10 cellular contexts compared by ENCODE assay signal in genomic region chr4:67909910-67910905, GRCh38. TPM values are rescaled to one million over a fixed set of nuclear protein-coding genes. Genes with fewer than 3 reads are reported as not detected.
DNase-seq lines count a peak whose midpoint lies in the region; ATAC-seq and TF ChIP-seq lines count a peak whose summit lies in the region.
"Had no signal": no experiment of that assay in that cellular context is flagged by ENCODE, and none has a peak within 500 bp of the region (broad histone marks: within the 10 kb centered on the region; RNA-seq: fewer than 3 reads in every experiment).

No MANE protein-coding gene starts in this region.

- POLR2A ChIA-PET in activated CD8-positive, alpha-beta T cell treated with anti-CD3 and anti-CD28 coated beads for 36 hours (lab: Charles Lee): no interaction called here
- POLR2A ChIA-PET in activated CD8-positive, alpha-beta T cell treated with anti-CD3 and anti-CD28 coated beads, Interleukin-2, amount 10 ng/mL, durations not matched to agents 7 days and 5 days (lab: Charles Lee): no interaction called here

- H3K27ac ChIP-seq in OCI-LY3 (ENCODE audit: low read length) (no peak overlapping the region), esophagus squamous epithelium (no peak overlapping the region), transverse colon (no peak overlapping the region)

- TF ChIP-seq POLR2A in esophagus squamous epithelium (IDR thresholded peaks at IDR 0.05) (no peak), transverse colon (IDR thresholded peaks at IDR 0.05) (no peak), lower leg skin (IDR thresholded peaks at IDR 0.05) (no peak)

- H3K9ac ChIP-seq in OCI-LY3 (ENCODE audit: low read length): no peak overlapping the region

- TF ChIP-seq CTCF in activated CD8-positive, alpha-beta T cell treated with anti-CD3 and anti-CD28 coated beads for 36 hours (IDR thresholded peaks at IDR 0.05): peak; percentile 88
- TF ChIP-seq CTCF in OCI-LY3 (IDR thresholded peaks at IDR 0.05; ENCODE audit: low read depth, low read length) (peak; percentile 67), esophagus squamous epithelium (IDR thresholded peaks at IDR 0.05) (peak; percentile 30 to 76 (median 68)), transverse colon (IDR thresholded peaks at IDR 0.05) (peak; percentile 29 to 67 (median 50)), lower leg skin (IDR thresholded peaks at IDR 0.05) (no peak)

- intact Hi-C loops in activated CD8-positive, alpha-beta T cell treated with anti-CD3 and anti-CD28 coated beads for 36 hours (cut with micrococcal nuclease): loop anchor here (2.0 kb wide), 1 partner anchor 361 kb away; no protein-coding TSS in a partner anchor
- intact Hi-C loops in esophagus squamous epithelium (cut with DNase I): no loop called here
- intact Hi-C loops in transverse colon (cut with DNase I; ENCODE audit: low total_unique reads): no loop called here
- intact Hi-C loops in lower leg skin (cut with DNase I; ENCODE audit: low total_unique reads): no loop called here

- no peak overlapping the region for H3K4me3 Mint-ChIP-seq in activated CD8-positive, alpha-beta T cell treated with anti-CD3 and anti-CD28 coated beads for 36 hours
- H3K4me3 Mint-ChIP-seq in activated CD8-positive, alpha-beta T cell treated with anti-CD3 and anti-CD28 coated beads, Interleukin-2, amount 10 ng/mL, durations not matched to agents 7 days and 5 days: no peak overlapping the region
- H3K4me3 Mint-ChIP-seq: central memory CD8-positive, alpha-beta T cell had no signal

- H4K20me1 ChIP-seq in OCI-LY3 (ENCODE audit: insufficient read depth, low read length): no peaks in the 10 kb centered on the region

- no peaks in the 10 kb centered on the region for H3K4me1 Mint-ChIP-seq in activated CD8-positive, alpha-beta T cell treated with anti-CD3 and anti-CD28 coated beads for 36 hours (ENCODE audit: low read depth)
- H3K4me1 Mint-ChIP-seq in activated CD8-positive, alpha-beta T cell treated with anti-CD3 and anti-CD28 coated beads, Interleukin-2, amount 10 ng/mL, durations not matched to agents 7 days and 5 days (ENCODE audit: low read depth): no peaks in the 10 kb centered on the region
- H3K4me1 Mint-ChIP-seq: central memory CD8-positive, alpha-beta T cell had no signal

- H3K79me2 ChIP-seq in OCI-LY3 (ENCODE audit: low read length): no peaks in the 10 kb centered on the region

- H3K4me1 ChIP-seq in OCI-LY3 (ENCODE audit: low read length): peaks cover 9% of the 10 kb centered on the region; the same call in 1 of the 2 replicates
- peaks cover 0 to 15% (median 0%) of the 10 kb centered on the region in 3 donors for H3K4me1 ChIP-seq in esophagus squamous epithelium
- no peaks in the 10 kb centered on the region for H3K4me1 ChIP-seq in transverse colon

- no peak for DNase-seq in activated CD8-positive, alpha-beta T cell treated with anti-CD3 and anti-CD28 coated beads for 36 hours
- DNase-seq in activated CD8-positive, alpha-beta T cell treated with anti-CD3 and anti-CD28 coated beads, Interleukin-2, amount 10 ng/mL, durations not matched to agents 7 days and 5 days: no peak
- DNase-seq in esophagus squamous epithelium (lab: John Stamatoyannopoulos, UW): no peak
- DNase-seq in transverse colon: no peak
- DNase-seq in lower leg skin (ENCODE audit: low spot score in 2 of 2): no peak
- no peak for DNase-seq in NCI-H774 (lab: John Stamatoyannopoulos, UW)

- no peak overlapping the region for H2AFZ ChIP-seq in OCI-LY3 (ENCODE audit: low read depth, low read length)

- peaks cover 3% of the 10 kb centered on the region for H3K27me3 Mint-ChIP-seq in activated CD8-positive, alpha-beta T cell treated with anti-CD3 and anti-CD28 coated beads for 36 hours
- H3K27me3 Mint-ChIP-seq in activated CD8-positive, alpha-beta T cell treated with anti-CD3 and anti-CD28 coated beads, Interleukin-2, amount 10 ng/mL, durations not matched to agents 7 days and 5 days (ENCODE audit: low read depth): peaks cover 12% of the 10 kb centered on the region

- ATAC-seq in activated CD8-positive, alpha-beta T cell treated with anti-CD3 and anti-CD28 coated beads for 36 hours: no peak
- no peak for ATAC-seq in activated CD8-positive, alpha-beta T cell treated with anti-CD3 and anti-CD28 coated beads, Interleukin-2, amount 10 ng/mL, durations not matched to agents 7 days and 5 days
- ATAC-seq in HG02678 (IDR thresholded peaks at IDR 0.05; ENCODE audit: unreplicated experiment): no peak

- no peaks in the 10 kb centered on the region for H3K9me3 ChIP-seq in OCI-LY3 (ENCODE audit: insufficient read depth, low read length)
- H3K9me3 ChIP-seq in esophagus squamous epithelium: no peaks in the 10 kb centered on the region
- no peaks in the 10 kb centered on the region for H3K9me3 ChIP-seq in transverse colon

- no peaks in the 10 kb centered on the region for H3K36me3 ChIP-seq in OCI-LY3 (replicated peaks; ENCODE audit: low read depth, low read length)
- H3K36me3 ChIP-seq in esophagus squamous epithelium: peaks cover 0 to under 1% (median 0%) of the 10 kb centered on the region in 3 donors
- no peaks in the 10 kb centered on the region for H3K36me3 ChIP-seq in transverse colon

- H3K4me2 ChIP-seq in OCI-LY3 (ENCODE audit: low read length): peak overlapping the region; percentile 31

- no peak for TF ChIP-seq EP300 in transverse colon (IDR thresholded peaks at IDR 0.05; ENCODE audit: low read depth)

- WGBS in esophagus squamous epithelium, 2 donors: 26 to 34% methylated on average over 7 of the region's 7 CpGs
- WGBS in transverse colon (ENCODE audit: low coverage in 1 of 2), 2 donors: 36 to 41% methylated on average over 7 of the region's 7 CpGs
- 20 to 28% methylated on average over 7 of the region's 7 CpGs for WGBS in lower leg skin, 2 donors

- H3K27ac Mint-ChIP-seq in activated CD8-positive, alpha-beta T cell treated with anti-CD3 and anti-CD28 coated beads for 36 hours: no peak overlapping the region
- no peak overlapping the region for H3K27ac Mint-ChIP-seq in activated CD8-positive, alpha-beta T cell treated with anti-CD3 and anti-CD28 coated beads, Interleukin-2, amount 10 ng/mL, durations not matched to agents 7 days and 5 days

- peaks cover 3% of the 10 kb centered on the region for H3K9me3 Mint-ChIP-seq in activated CD8-positive, alpha-beta T cell treated with anti-CD3 and anti-CD28 coated beads for 36 hours
- no peaks in the 10 kb centered on the region for H3K9me3 Mint-ChIP-seq in activated CD8-positive, alpha-beta T cell treated with anti-CD3 and anti-CD28 coated beads, Interleukin-2, amount 10 ng/mL, durations not matched to agents 7 days and 5 days (ENCODE audit: insufficient read depth)
- H3K9me3 Mint-ChIP-seq: central memory CD8-positive, alpha-beta T cell had no signal

- CTCF ChIA-PET in activated CD8-positive, alpha-beta T cell treated with anti-CD3 and anti-CD28 coated beads for 36 hours (lab: Charles Lee): interaction anchor here (0.8 to 1.8 kb wide), 15 partner anchors 9 to 364 kb away, joined by 3 to 8 read pairs (median 4); no protein-coding TSS in a partner anchor
- CTCF ChIA-PET in activated CD8-positive, alpha-beta T cell treated with anti-CD3 and anti-CD28 coated beads, Interleukin-2, amount 10 ng/mL, durations not matched to agents 7 days and 5 days (lab: Charles Lee): interaction anchor here (0.8 to 3.6 kb wide), 9 partner anchors 9 to 360 kb away, joined by 3 to 20 read pairs (median 4); no protein-coding TSS in a partner anchor

- 0 out of 2 replicates have a peak overlapping the region, but pooled peaks have one; percentile 5 for H3K4me3 ChIP-seq in OCI-LY3 (ENCODE audit: low read length)
- H3K4me3 ChIP-seq in esophagus squamous epithelium: no peak overlapping the region
- no peak overlapping the region for H3K4me3 ChIP-seq in transverse colon
- H3K4me3 ChIP-seq in lower leg skin (ENCODE audit: low read depth, poor library complexity, severe bottlenecking): no peak overlapping the region

- in situ Hi-C loops in transverse colon (cut with MboI; ENCODE audit: low pct_ligation_motif_present in 1 of 4, low pct_unique_long_range_greater_than_20kb in 1 of 4, low sequenced_read_pairs in 3 of 4): loop anchor here in 1 of 4 donors (25.0 kb wide), 1 partner anchor 348 kb away; the partner anchor contains the start of gene STAP1

- H3K27me3 ChIP-seq in OCI-LY3 (ENCODE audit: low read depth, low read length) (no peaks in the 10 kb centered on the region), esophagus squamous epithelium (no peaks in the 10 kb centered on the region), transverse colon (no peaks in the 10 kb centered on the region)

- no peaks in the 10 kb centered on the region for H3K36me3 Mint-ChIP-seq in activated CD8-positive, alpha-beta T cell treated with anti-CD3 and anti-CD28 coated beads for 36 hours (ENCODE audit: low read depth)
- H3K36me3 Mint-ChIP-seq in activated CD8-positive, alpha-beta T cell treated with anti-CD3 and anti-CD28 coated beads, Interleukin-2, amount 10 ng/mL, durations not matched to agents 7 days and 5 days (ENCODE audit: low read depth): no peaks in the 10 kb centered on the region

RNA-seq across cellular contexts. Expression of gene TMPRSS11D, which starts 26.4 kb away (rescaled TPM):
- total RNA-seq in activated CD8-positive, alpha-beta T cell treated with anti-CD3 and anti-CD28 coated beads for 36 hours: not detected
- total RNA-seq in activated CD8-positive, alpha-beta T cell treated with anti-CD3 and anti-CD28 coated beads, Interleukin-2, amount 10 ng/mL, durations not matched to agents 7 days and 5 days: not detected
- 100 to 1,000 TPM in 3 of 4 donors, 10 to 100 TPM in 1; 45.0 to 208 (median 163) TPM for total RNA-seq in esophagus squamous epithelium
- total RNA-seq in transverse colon: 1 to 10 TPM in 1 of 4 donors, not detected in 3; 3.4 TPM
- under 1 TPM in 2 of 4 donors, not detected in 2; 0.13 to 0.30 TPM for total RNA-seq in lower leg skin
- total RNA-seq: Daoy had no signal

RNA-seq across cellular contexts. Expression of gene TMPRSS11A, which starts 53.1 kb away (rescaled TPM):
- total RNA-seq in activated CD8-positive, alpha-beta T cell treated with anti-CD3 and anti-CD28 coated beads for 36 hours: not detected
- total RNA-seq in activated CD8-positive, alpha-beta T cell treated with anti-CD3 and anti-CD28 coated beads, Interleukin-2, amount 10 ng/mL, durations not matched to agents 7 days and 5 days: not detected
- 100 to 1,000 TPM in 2 of 4 donors, 10 to 100 TPM in 2; 36.6 to 153 (median 93.2) TPM for total RNA-seq in esophagus squamous epithelium
- not detected for total RNA-seq in transverse colon
- not detected for total RNA-seq in lower leg skin
- total RNA-seq: Daoy had no signal

Comparison
In these comparisons a context has a peak if more than half of its experiments do, and no peak if none do; other contexts are left out.
1. CTCF ChIP-seq: peak in activated CD8-positive, alpha-beta T cell treated with anti-CD3 and anti-CD28 coated beads for 36 hours (single experiment), OCI-LY3 (single experiment), esophagus squamous epithelium (6 of 6) and transverse colon (5 of 5); none in lower leg skin (0 of 3).
2. RNA of gene TMPRSS11D, which starts 26.4 kb away (total RNA-seq): 45.0 to 208 TPM in esophagus squamous epithelium; 0.13 to 0.30 TPM in lower leg skin, not detected in activated CD8-positive, alpha-beta T cell treated with anti-CD3 and anti-CD28 coated beads for 36 hours, not detected in activated CD8-positive, alpha-beta T cell treated with anti-CD3 and anti-CD28 coated beads, Interleukin-2, amount 10 ng/mL, durations not matched to agents 7 days and 5 days and 3.4 TPM in transverse colon; every median in the first group is over 10 times any median in the second.
3. RNA of gene TMPRSS11A, which starts 53.1 kb away (total RNA-seq): 36.6 to 153 TPM in esophagus squamous epithelium; not detected in activated CD8-positive, alpha-beta T cell treated with anti-CD3 and anti-CD28 coated beads for 36 hours, not detected in activated CD8-positive, alpha-beta T cell treated with anti-CD3 and anti-CD28 coated beads, Interleukin-2, amount 10 ng/mL, durations not matched to agents 7 days and 5 days, not detected in transverse colon and not detected in lower leg skin; every median in the first group is over 10 times any median in the second.